24 cellular contexts compared by ENCODE assay signal in genomic region chr1:182086620-182087019, GRCh38. TPM values are rescaled to one million over a fixed set of nuclear protein-coding genes. Genes with fewer than 3 reads are reported as not detected.
A peak's percentile ranks its signal among the peaks of the same experiment; 100 is the strongest.
DNase-seq lines count a peak whose midpoint lies in the region; ATAC-seq and TF ChIP-seq lines count a peak whose summit lies in the region.
"Had no signal": no experiment of that assay in that cellular context is flagged by ENCODE, and none has a peak within 500 bp of the region (broad histone marks: within the 10 kb centered on the region; RNA-seq: fewer than 3 reads in every experiment).

No MANE protein-coding gene starts in this region.

- no peaks in the 10 kb centered on the region for H3K9me3 ChIP-seq in CD4-positive, CD25-positive, alpha-beta regulatory T cell (ENCODE audit: control insufficient read depth in 2 of 2, low read length in 2 of 2)
- H3K9me3 ChIP-seq: left ventricle myocardium inferior, thyroid gland had no signal

- no peaks in the 10 kb centered on the region for H3K9me3 Mint-ChIP-seq in activated CD4-positive, alpha-beta T cell treated with anti-CD3 and anti-CD28 coated beads, Interleukin-2, amount 10 ng/mL, durations not matched to agents 24 days and 14 days
- no peaks in the 10 kb centered on the region for H3K9me3 Mint-ChIP-seq in CD4-positive, CD25-positive, alpha-beta regulatory T cell
- no peaks in the 10 kb centered on the region for H3K9me3 Mint-ChIP-seq in T-cell
- H3K9me3 Mint-ChIP-seq: brain, H9 had no signal

- peak overlapping the region; percentile 76 for H3K27ac Mint-ChIP-seq in activated CD4-positive, alpha-beta T cell treated with anti-CD3 and anti-CD28 coated beads, Interleukin-2, amount 10 ng/mL, durations not matched to agents 24 days and 14 days
- H3K27ac Mint-ChIP-seq in CD4-positive, CD25-positive, alpha-beta regulatory T cell: peak overlapping the region; percentile 72 to 85 (median 85)
- peak overlapping the region; percentile 91 to 95 for H3K27ac Mint-ChIP-seq in T-cell
- H3K27ac Mint-ChIP-seq: brain had no signal

- ATAC-seq in CD4-positive, CD25-positive, alpha-beta regulatory T cell (ENCODE audit: low read depth in 2 of 2): no peak
- ATAC-seq in T-cell (replicated peaks in 1 of 4) (no peak), GM18873 (IDR thresholded peaks at IDR 0.05; ENCODE audit: low FRiP score, unreplicated experiment) (no peak), foreskin keratinocyte (no peak)
- ATAC-seq: Right ventricle myocardium inferior had no signal

- H3K4ac ChIP-seq in mesendoderm (ENCODE audit: low read depth, low read length): no peak overlapping the region

- no peak for DNase-seq in activated CD4-positive, alpha-beta T cell treated with anti-CD3 and anti-CD28 coated beads, Interleukin-2, amount 10 ng/mL, durations not matched to agents 24 days and 14 days
- DNase-seq in activated CD4-positive, alpha-beta T cell treated with anti-CD3 and anti-CD28 coated beads, Interleukin-2, amount 50 U/mL, for 4 hours: no peak
- DNase-seq in CD4-positive, CD25-positive, alpha-beta regulatory T cell: no peak
- no peak for DNase-seq in T-cell
- no peak for DNase-seq in mesendoderm
- DNase-seq in amygdala (lab: John Stamatoyannopoulos, UW): no peak
- DNase-seq in foreskin keratinocyte: no peak
- DNase-seq: DMS79; dorsolateral prefrontal cortex; H9; islet precursor cell; left ventricle myocardium inferior; NCI-H1105 treated with DMSO at 0.1 percent for 48 hours; NCI-H1930; NCI-H524; occipital lobe; stimulated activated naive CD4-positive, alpha-beta T cell treated with Interleukin-2 at 50 U/mL for 16 hours; thyroid gland had no signal

- CTCF ChIA-PET in T-cell (lab: Charles Lee): interaction anchor here (1.7 to 3.2 kb wide), 4 partner anchors 57 to 310 kb away, joined by 10 to 32 read pairs (median 24); no protein-coding TSS in a partner anchor

- H3K36me3 ChIP-seq in CD4-positive, CD25-positive, alpha-beta regulatory T cell (ENCODE audit: control insufficient read depth, insufficient read depth, low read length): no peaks in the 10 kb centered on the region
- H3K36me3 ChIP-seq in mesendoderm (ENCODE audit: control insufficient read depth, insufficient read depth, low read length): no peaks in the 10 kb centered on the region
- H3K36me3 ChIP-seq: left ventricle myocardium inferior, thyroid gland had no signal

- peaks cover 36% of the 10 kb centered on the region for H3K4me1 ChIP-seq in CD4-positive, CD25-positive, alpha-beta regulatory T cell (ENCODE audit: control insufficient read depth, insufficient read depth, low read length, poor library complexity, severe bottlenecking)
- H3K4me1 ChIP-seq in mesendoderm (ENCODE audit: control insufficient read depth, low read depth, low read length) (no peaks in the 10 kb centered on the region), foreskin keratinocyte (peaks cover 6% of the 10 kb centered on the region)

- no peak overlapping the region for H4K5ac ChIP-seq in mesendoderm (ENCODE audit: low read length)

- no peaks in the 10 kb centered on the region for H3K27me3 Mint-ChIP-seq in activated CD4-positive, alpha-beta T cell treated with anti-CD3 and anti-CD28 coated beads, Interleukin-2, amount 10 ng/mL, durations not matched to agents 24 days and 14 days
- H3K27me3 Mint-ChIP-seq in CD4-positive, CD25-positive, alpha-beta regulatory T cell: no peaks in the 10 kb centered on the region
- no peaks in the 10 kb centered on the region for H3K27me3 Mint-ChIP-seq in T-cell
- H3K27me3 Mint-ChIP-seq: brain had no signal

- H3K4me1 Mint-ChIP-seq in activated CD4-positive, alpha-beta T cell treated with anti-CD3 and anti-CD28 coated beads, Interleukin-2, amount 10 ng/mL, durations not matched to agents 24 days and 14 days: peaks cover 51% of the 10 kb centered on the region
- peaks cover 0 to 52% (median 21%) of the 10 kb centered on the region in 4 donors for H3K4me1 Mint-ChIP-seq in CD4-positive, CD25-positive, alpha-beta regulatory T cell
- peaks cover 44 to 54% (median 54%) of the 10 kb centered on the region in 3 donors for H3K4me1 Mint-ChIP-seq in T-cell

- H2AK5ac ChIP-seq in mesendoderm (ENCODE audit: low read length): peak overlapping the region; percentile 53

- peak overlapping the region; percentile 27 for H3K4me3 Mint-ChIP-seq in activated CD4-positive, alpha-beta T cell treated with anti-CD3 and anti-CD28 coated beads, Interleukin-2, amount 10 ng/mL, durations not matched to agents 24 days and 14 days
- peak overlapping the region in 2 of 4 donors; percentile 44 to 73 for H3K4me3 Mint-ChIP-seq in CD4-positive, CD25-positive, alpha-beta regulatory T cell
- peak overlapping the region in 1 of 3 donors; percentile 69 for H3K4me3 Mint-ChIP-seq in T-cell
- H3K4me3 Mint-ChIP-seq: brain, H9 had no signal

- H3K4me3 ChIP-seq in CD4-positive, CD25-positive, alpha-beta regulatory T cell (ENCODE audit: low read depth, low read length): no peak overlapping the region
- H3K4me3 ChIP-seq in mesendoderm (ENCODE audit: low read length): no peak overlapping the region
- H3K4me3 ChIP-seq: dorsolateral prefrontal cortex, left ventricle myocardium inferior, thyroid gland had no signal

- no peak overlapping the region for H2BK5ac ChIP-seq in mesendoderm (ENCODE audit: low read length)

- no peak overlapping the region for H3K4me2 ChIP-seq in mesendoderm (ENCODE audit: low read length)

- H3K79me1 ChIP-seq in mesendoderm (ENCODE audit: low read length): no peaks in the 10 kb centered on the region

- H2BK120ac ChIP-seq in mesendoderm (ENCODE audit: low read depth, low read length): no peak overlapping the region

- no peak overlapping the region for H3K56ac ChIP-seq in mesendoderm (ENCODE audit: low read length)

- no peaks in the 10 kb centered on the region for H3K79me2 ChIP-seq in mesendoderm (ENCODE audit: control insufficient read depth, insufficient read depth, low read length)

- intact Hi-C loops in activated CD4-positive, alpha-beta T cell treated with anti-CD3 and anti-CD28 coated beads, Interleukin-2, amount 10 ng/mL, durations not matched to agents 24 days and 14 days (cut with micrococcal nuclease): loop anchor here (5.0 kb wide), 2 partner anchors 161 to 501 kb away; partner anchors contain the start of gene RNASEL

- no peaks in the 10 kb centered on the region for H3K36me3 Mint-ChIP-seq in activated CD4-positive, alpha-beta T cell treated with anti-CD3 and anti-CD28 coated beads, Interleukin-2, amount 10 ng/mL, durations not matched to agents 24 days and 14 days (ENCODE audit: low read depth)
- no peaks in the 10 kb centered on the region for H3K36me3 Mint-ChIP-seq in CD4-positive, CD25-positive, alpha-beta regulatory T cell
- H3K36me3 Mint-ChIP-seq in T-cell: no peaks in the 10 kb centered on the region
- H3K36me3 Mint-ChIP-seq: brain had no signal

- no peaks in the 10 kb centered on the region for H3K27me3 ChIP-seq in CD4-positive, CD25-positive, alpha-beta regulatory T cell (ENCODE audit: control insufficient read depth, insufficient read depth, low read length)
- no peaks in the 10 kb centered on the region for H3K27me3 ChIP-seq in mesendoderm (ENCODE audit: insufficient read depth, low read length, poor library complexity)
- no peaks in the 10 kb centered on the region for H3K27me3 ChIP-seq in foreskin keratinocyte
- H3K27me3 ChIP-seq: dorsolateral prefrontal cortex, thyroid gland had no signal

- no peak overlapping the region for H3K9ac ChIP-seq in mesendoderm (ENCODE audit: low read length)

- no peak overlapping the region for H3K23ac ChIP-seq in mesendoderm (ENCODE audit: low read length)

- WGBS in mesendoderm (ENCODE audit: extremely low coverage, insufficient coverage, low lambda C conversion rate): no CpG with 5 or more reads among the region's 7 CpGs

- H3K27ac ChIP-seq in CD4-positive, CD25-positive, alpha-beta regulatory T cell (ENCODE audit: insufficient read depth, low read length, poor library complexity, severe bottlenecking): no peak overlapping the region
- no peak overlapping the region for H3K27ac ChIP-seq in mesendoderm (ENCODE audit: low read depth, low read length)
- no peak overlapping the region for H3K27ac ChIP-seq in foreskin keratinocyte
- H3K27ac ChIP-seq: left ventricle myocardium inferior, thyroid gland had no signal

- H2BK15ac ChIP-seq in mesendoderm (replicated peaks; ENCODE audit: low read depth): no peak overlapping the region

- TF ChIP-seq CTCF in foreskin keratinocyte (conservative IDR thresholded peaks at IDR 0.05): no peak

- H3K18ac ChIP-seq in mesendoderm (ENCODE audit: low read length): no peak overlapping the region

- POLR2A ChIA-PET in T-cell (lab: Charles Lee): interaction anchor here in 1 of 2 donors (0.6 kb wide), 1 partner anchor 18 kb away, joined by 3 read pairs; no protein-coding TSS in a partner anchor

- no peak overlapping the region for H4K8ac ChIP-seq in mesendoderm (ENCODE audit: low read depth, low read length)

RNA-seq across cellular contexts. Expression of gene ZNF648, which starts 25.1 kb away (rescaled TPM):
- not detected in 2 replicates for total RNA-seq in activated CD4-positive, alpha-beta T cell treated with anti-CD3 and anti-CD28 coated beads, Interleukin-2, amount 10 ng/mL, durations not matched to agents 24 days and 14 days
- total RNA-seq in CD4-positive, CD25-positive, alpha-beta regulatory T cell: not detected
- polyA plus RNA-seq in CD4-positive, CD25-positive, alpha-beta regulatory T cell: under 1 TPM in 1 of 4 donors, not detected in 3; 0.28 TPM
- total RNA-seq in T-cell (not detected), foreskin keratinocyte (not detected in 2 replicates)
- 0.28 TPM for polyA plus RNA-seq in mesendoderm (2013, experiment 1 of 2)
- 0.27 TPM for polyA plus RNA-seq in mesendoderm (2013, experiment 2 of 2)
- polyA plus RNA-seq in foreskin keratinocyte: not detected in 2 replicates
- total RNA-seq: left ventricle myocardium inferior, M059J, mesenteric fat pad, pulmonary artery endothelial cell, Right ventricle myocardium inferior had no signal
